In genomic region chr2:191846787-191847620, GRCh38 we compare ENCODE assay signal across 9 cellular contexts. TPM values are rescaled to one million over a fixed set of nuclear protein-coding genes. Genes with fewer than 3 reads are reported as not detected.
A peak's percentile ranks its signal among the peaks of the same experiment; 100 is the strongest.
DNase-seq lines count a peak whose midpoint lies in the region; TF ChIP-seq lines count a peak whose summit lies in the region.
"Had no signal": no experiment of that assay in that cellular context is flagged by ENCODE, and none has a peak within 500 bp of the region (broad histone marks: within the 10 kb centered on the region; RNA-seq: fewer than 3 reads in every experiment).

TSS of gene CAVIN2 (minus strand) at chr2:191847088. CDS start at chr2:191846925, 163 bp downstream.

- peak; percentile 19; the same call in 1 of the 2 replicates for TF ChIP-seq CTCF in AG10803 (conservative IDR thresholded peaks at IDR 0.05; ENCODE audit: low read length)
- no peak for TF ChIP-seq CTCF in HEK293 (tag by site-specific recombination; IDR thresholded peaks at IDR 0.05)
- peak in 1 of 2 donors; percentile 25 for TF ChIP-seq CTCF in right atrium auricular region (IDR thresholded peaks at IDR 0.05)
- TF ChIP-seq CTCF in smooth muscle cell (IDR thresholded peaks at IDR 0.05; ENCODE audit: borderline replicate concordance, insufficient read depth, poor library complexity, severe bottlenecking), result no peak

- peaks cover 0 to 16% (median 5%) of the 10 kb centered on the region in 4 donors for H3K4me1 Mint-ChIP-seq in CD4-positive, alpha-beta memory T cell

- no peaks in the 10 kb centered on the region for H4K20me1 ChIP-seq in smooth muscle cell (ENCODE audit: low read depth)

- peak within 1 kb of the TSS; percentile 7 for H2AFZ ChIP-seq in smooth muscle cell (ENCODE audit: low read depth)

- CTCF ChIA-PET in HEK293 (lab: Yijun Ruan, JAX), result interaction anchor here (0.7 to 1.3 kb wide), 3 partner anchors 23 to 315 kb away, joined by 3 to 5 read pairs (median 5); no protein-coding TSS in a partner anchor
- CTCF ChIA-PET in CD4-positive, alpha-beta memory T cell (lab: Charles Lee; ENCODE audit: partially characterized antibody), result no interaction called here

- no peak within 1 kb of the TSS for H3K27ac ChIP-seq in HEK293 (ENCODE audit: extremely low read depth, low read depth, low read length)
- H3K27ac ChIP-seq in adipose tissue (ENCODE audit: low read depth, low read length), result peak within 1 kb of the TSS; percentile 15
- peak within 1 kb of the TSS; percentile 89 to 93 for H3K27ac ChIP-seq in right atrium auricular region
- H3K27ac ChIP-seq in smooth muscle cell (ENCODE audit: low read depth), result no peak within 1 kb of the TSS
- no peak within 1 kb of the TSS for H3K27ac ChIP-seq in CD4-positive, alpha-beta memory T cell (ENCODE audit: low read depth, low read length)

- peak within 1 kb of the TSS in 2 of 8 donors; percentile 9 to 31 for H3K4me3 Mint-ChIP-seq in CD4-positive, alpha-beta memory T cell
- H3K4me3 Mint-ChIP-seq: activated T-cell treated with anti-CD3 and anti-CD28 coated beads, Interleukin-2, amount 50 U/mL, for 72 hours had no signal

- intact Hi-C loops in CD4-positive, alpha-beta memory T cell (cut with micrococcal nuclease), result no loop called here

- H3K27me3 ChIP-seq in right atrium auricular region (no peaks in the 10 kb centered on the region), smooth muscle cell (ENCODE audit: low read depth) (no peaks in the 10 kb centered on the region)
- peaks cover 11% of the 10 kb centered on the region for H3K27me3 ChIP-seq in CD4-positive, alpha-beta memory T cell (ENCODE audit: insufficient read depth, low read length)

- H3K4me1 ChIP-seq in HEK293 (ENCODE audit: control insufficient read depth, insufficient read depth, low read length) (no peaks in the 10 kb centered on the region), right atrium auricular region (peaks cover 0 to 49% of the 10 kb centered on the region in 2 donors), smooth muscle cell (ENCODE audit: low read depth) (peaks cover 11% of the 10 kb centered on the region)
- H3K4me1 ChIP-seq in CD4-positive, alpha-beta memory T cell (ENCODE audit: insufficient read depth, low read length), result no peaks in the 10 kb centered on the region

- H3K36me3 ChIP-seq in HEK293 (ENCODE audit: control insufficient read depth in 2 of 2, insufficient read depth in 1 of 2, low read length in 2 of 2) (no peaks in the 10 kb centered on the region), right atrium auricular region (peaks cover 4% of the 10 kb centered on the region), smooth muscle cell (ENCODE audit: low read depth) (no peaks in the 10 kb centered on the region)
- H3K36me3 ChIP-seq in CD4-positive, alpha-beta memory T cell (ENCODE audit: insufficient read depth, low read length), result no peaks in the 10 kb centered on the region

- peak within 1 kb of the TSS; percentile 33 for H3K4me3 ChIP-seq in AG10803 (ENCODE audit: low read length)
- no peak within 1 kb of the TSS for H3K4me3 ChIP-seq in HEK293 (ENCODE audit: low read depth, low read length)
- peak within 1 kb of the TSS; percentile 67 for H3K4me3 ChIP-seq in right atrium auricular region
- H3K4me3 ChIP-seq in smooth muscle cell, result no peak within 1 kb of the TSS
- no peak within 1 kb of the TSS for H3K4me3 ChIP-seq in CD4-positive, alpha-beta memory T cell (ENCODE audit: low read length in 2 of 2)

- WGBS in adipose tissue, 3 donors, result 5 to 28% (median 12%) methylated on average over 16 of the region's 16 CpGs
- WGBS in smooth muscle cell (ENCODE audit: low lambda C conversion rate), result 77% methylated on average over 16 of the region's 16 CpGs

- H3K27me3 Mint-ChIP-seq in CD4-positive, alpha-beta memory T cell, result peaks cover 26 to 36% of the 10 kb centered on the region in 2 donors

- H3K79me2 ChIP-seq in smooth muscle cell (ENCODE audit: low read depth), result no peaks in the 10 kb centered on the region

- H3K4me2 ChIP-seq in smooth muscle cell, result no peak within 1 kb of the TSS

- H3K27ac Mint-ChIP-seq in CD4-positive, alpha-beta memory T cell, result no peak within 1 kb of the TSS
- H3K27ac Mint-ChIP-seq: activated T-cell treated with anti-CD3 and anti-CD28 coated beads, Interleukin-2, amount 50 U/mL, for 72 hours had no signal

- POLR2A ChIA-PET in HEK293 (lab: Yijun Ruan, JAX), result no interaction called here
- POLR2A ChIA-PET in CD4-positive, alpha-beta memory T cell (lab: Charles Lee; ENCODE audit: partially characterized antibody), result no interaction called here

- no peak within 1 kb of the TSS for H3K9ac ChIP-seq in smooth muscle cell (ENCODE audit: low read depth)

- no peaks in the 10 kb centered on the region for H3K36me3 Mint-ChIP-seq in CD4-positive, alpha-beta memory T cell

- H3K9me3 ChIP-seq in HEK293 (ENCODE audit: control insufficient read depth, insufficient read depth, low read depth, low read length) (no peaks in the 10 kb centered on the region), right atrium auricular region (no peaks in the 10 kb centered on the region), smooth muscle cell (replicated peaks; ENCODE audit: low read depth) (no peaks in the 10 kb centered on the region)
- no peaks in the 10 kb centered on the region for H3K9me3 ChIP-seq in CD4-positive, alpha-beta memory T cell (ENCODE audit: control insufficient read depth in 1 of 2, low read length in 2 of 2)

- no peaks in the 10 kb centered on the region for H3F3A ChIP-seq in smooth muscle cell (ENCODE audit: low read depth)

- peak; percentile 86 for DNase-seq in AG10803 (ENCODE audit: low read depth)
- peak; percentile 88 for DNase-seq in right atrium auricular region (ENCODE audit: low spot score)
- no peak for DNase-seq in smooth muscle cell (lab: John Stamatoyannopoulos, UW; ENCODE audit: unreplicated experiment)
- DNase-seq in effector CD8-positive, alpha-beta T cell (lab: John Stamatoyannopoulos, UW), result no peak
- DNase-seq in CD4-positive, alpha-beta memory T cell, result no peak
- DNase-seq in stimulated activated CD4-positive, alpha-beta T cell treated with anti-CD3 and anti-CD28 coated beads, Interleukin-12 subunit alpha, Interleukin-12 subunit beta, amount 100 ng/mL, for 4 hours, result no peak
- DNase-seq: activated T-cell treated with anti-CD3 and anti-CD28 coated beads, Interleukin-2, amount 50 U/mL, for 72 hours had no signal

- H3K9me3 Mint-ChIP-seq in CD4-positive, alpha-beta memory T cell, result no peaks in the 10 kb centered on the region
- H3K9me3 Mint-ChIP-seq: activated T-cell treated with anti-CD3 and anti-CD28 coated beads, Interleukin-2, amount 50 U/mL, for 72 hours had no signal

TF ChIP-seq in HEK293, 187 proteins besides CTCF, POLR2A, EP300 and RAD21:
- TF ChIP-seq SP3 (tag by site-specific recombination; IDR thresholded peaks at IDR 0.05) (no peak), SCRT1 (tag by site-specific recombination; IDR thresholded peaks at IDR 0.05; ENCODE audit: borderline replicate concordance) (peak; percentile 29; the same call in 1 of the 2 replicates), ZNF585B (tag by site-specific recombination; IDR thresholded peaks at IDR 0.05) (no peak), ZNF555 (tag by site-specific recombination; conservative IDR thresholded peaks at IDR 0.05) (no peak), ZNF416 (tag by site-specific recombination; IDR thresholded peaks at IDR 0.05) (no peak), ZNF311 (tag by site-specific recombination; IDR thresholded peaks at IDR 0.05; ENCODE audit: borderline replicate concordance) (no peak), ZSCAN16 (tag by site-specific recombination; IDR thresholded peaks at IDR 0.05) (no peak), ZBTB49 (tag by site-specific recombination; IDR thresholded peaks at IDR 0.05; ENCODE audit: low read depth) (no peak), ZIC2 (tag by site-specific recombination; IDR thresholded peaks at IDR 0.05) (0 out of 2 replicates have a peak, but pooled peaks have one; percentile 9), IKZF3 (tag by site-specific recombination; IDR thresholded peaks at IDR 0.05) (no peak), YY2 (tag by site-specific recombination; IDR thresholded peaks at IDR 0.05) (no peak), ZNF623 (tag by site-specific recombination; IDR thresholded peaks at IDR 0.05) (no peak), SCRT2 (tag by site-specific recombination; IDR thresholded peaks at IDR 0.05) (peak; percentile 83)
- TF ChIP-seq, protein P1, sequence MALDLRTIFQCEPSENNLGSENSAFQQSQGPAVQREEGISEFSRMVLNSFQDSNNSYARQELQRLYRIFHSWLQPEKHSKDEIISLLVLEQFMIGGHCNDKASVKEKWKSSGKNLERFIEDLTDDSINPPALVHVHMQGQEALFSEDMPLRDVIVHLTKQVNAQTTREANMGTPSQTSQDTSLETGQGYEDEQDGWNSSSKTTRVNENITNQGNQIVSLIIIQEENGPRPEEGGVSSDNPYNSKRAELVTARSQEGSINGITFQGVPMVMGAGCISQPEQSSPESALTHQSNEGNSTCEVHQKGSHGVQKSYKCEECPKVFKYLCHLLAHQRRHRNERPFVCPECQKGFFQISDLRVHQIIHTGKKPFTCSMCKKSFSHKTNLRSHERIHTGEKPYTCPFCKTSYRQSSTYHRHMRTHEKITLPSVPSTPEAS (tag by site-specific recombination; IDR thresholded peaks at IDR 0.05), result no peak
TF ChIP-seq in HEK293: peak in this region for 3.

RNA-seq across cellular contexts. Expression of gene CAVIN2, which starts in this region (rescaled TPM):
- polyA plus RNA-seq in adipose tissue (10 to 100 TPM; 11.5 to 50.2 (median 47.9) TPM), smooth muscle cell (not detected in 2 replicates)
- total RNA-seq in right atrium auricular region (100 to 1,000 TPM; 118 to 263 TPM), smooth muscle cell (0.13 TPM in 1 of 2 replicates, not detected in the other)
- total RNA-seq in CD4-positive, alpha-beta memory T cell, result not detected
- polyA plus RNA-seq in CD4-positive, alpha-beta memory T cell, result under 1 TPM in 1 of 2 donors, not detected in 1; 0.06 TPM
- total RNA-seq: activated T-cell treated with anti-CD3 and anti-CD28 coated beads, Interleukin-2, amount 50 U/mL, for 72 hours had no signal

Comparison
In these comparisons a context has a peak if more than half of its experiments do, and no peak if none do; other contexts are left out.
1. RNA of gene CAVIN2 (total RNA-seq): 118 to 263 TPM in right atrium auricular region; 0.13 TPM in smooth muscle cell and not detected in CD4-positive, alpha-beta memory T cell; every median in the first group is over 100 times any median in the second.
2. RNA of gene CAVIN2 (polyA plus RNA-seq): 11.5 to 50.2 TPM in adipose tissue; 0.06 TPM in CD4-positive, alpha-beta memory T cell and not detected in smooth muscle cell; every median in the first group is over 10 times any median in the second.
3. DNase-seq: peak in AG10803 (single experiment) and right atrium auricular region (single experiment); none in smooth muscle cell (single experiment), effector CD8-positive, alpha-beta T cell (single experiment), CD4-positive, alpha-beta memory T cell (0 of 5) and stimulated activated CD4-positive, alpha-beta T cell treated with anti-CD3 and anti-CD28 coated beads, Interleukin-12 subunit alpha, Interleukin-12 subunit beta, amount 100 ng/mL, for 4 hours (single experiment).
4. H3K4me3 ChIP-seq: peak in AG10803 (single experiment) and right atrium auricular region (2 of 2); none in HEK293 (single experiment), smooth muscle cell (single experiment) and CD4-positive, alpha-beta memory T cell (0 of 2).
5. H3K27ac ChIP-seq: peak in adipose tissue (single experiment) and right atrium auricular region (2 of 2); none in HEK293 (single experiment), smooth muscle cell (single experiment) and CD4-positive, alpha-beta memory T cell (single experiment).